Comparison of ENCODE assay signal across 14 cellular contexts in the genomic region with DNA sequence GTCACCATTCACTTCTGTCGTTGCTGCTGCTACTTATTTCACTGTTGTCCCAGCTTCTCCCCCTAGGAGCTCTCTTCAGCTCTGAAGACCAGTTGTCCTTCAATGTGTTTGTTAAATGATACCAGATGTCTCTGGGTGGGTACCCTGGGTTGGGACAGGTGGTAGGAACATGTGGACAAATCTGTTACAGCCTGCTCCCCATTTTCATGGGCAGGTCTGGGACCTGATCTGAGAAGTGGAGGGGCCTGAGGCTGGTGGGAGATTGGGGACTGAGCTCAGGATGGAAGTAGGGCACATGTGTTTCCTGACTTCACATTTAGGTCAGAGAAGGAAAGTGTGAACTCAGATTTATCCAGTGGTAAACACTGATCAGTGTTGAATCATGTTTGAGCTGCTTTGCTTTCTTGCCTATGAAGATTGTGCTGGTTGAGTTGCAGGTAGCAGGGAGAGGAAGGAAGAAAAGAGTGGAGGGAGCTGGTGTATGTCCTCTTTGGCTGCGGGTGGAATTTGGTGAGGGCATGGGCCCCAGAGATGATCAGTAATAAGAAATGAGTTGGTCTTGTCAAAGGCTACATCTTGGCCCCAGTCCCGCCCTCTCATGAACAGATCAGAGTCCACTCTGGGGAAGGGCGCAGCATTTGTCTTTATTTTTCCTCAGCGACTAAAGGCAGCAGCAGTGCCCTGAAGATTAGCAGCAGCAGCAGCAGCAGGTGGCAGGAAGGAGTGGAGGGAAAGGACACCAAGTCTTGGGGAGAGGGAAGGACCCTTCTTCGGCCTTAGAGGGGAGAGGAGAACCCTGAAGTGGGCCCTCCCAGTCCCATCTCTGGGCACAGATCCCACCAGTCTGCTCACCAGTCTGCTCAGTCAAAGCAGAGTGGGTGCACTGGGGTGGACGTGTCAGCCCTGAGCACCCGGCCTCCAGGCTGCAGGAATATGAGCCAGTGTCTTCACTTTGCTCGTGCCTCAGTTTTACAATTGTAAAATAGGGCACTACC. TPM values are rescaled to one million over a fixed set of nuclear protein-coding genes. Genes with fewer than 3 reads are reported as not detected.
A peak's percentile ranks its signal among the peaks of the same experiment; 100 is the strongest.
DNase-seq lines count a peak whose midpoint lies in the region; ATAC-seq and FAIRE-seq lines count a peak whose summit lies in the region.
"Had no signal": no experiment of that assay in that cellular context is flagged by ENCODE, and none has a peak within 500 bp of the region (broad histone marks: within the 10 kb centered on the region; RNA-seq: fewer than 3 reads in every experiment).

No MANE protein-coding gene starts in this region.

- ATAC-seq in activated T-helper 17 cell treated with anti-CD3 and anti-CD28 coated beads, Interleukin-2, amount 50 U/mL, for 72 hours (replicated peaks) = no peak
- ATAC-seq in left lobe of liver (peak; percentile 52), GM21528 (IDR thresholded peaks at IDR 0.05; ENCODE audit: low FRiP score, unreplicated experiment) (no peak)
- no peak for ATAC-seq in stimulated activated naive B cell treated with anti-CD40 and anti-IgM and Interleukin-4, amounts not matched to agents 10 μg/mL and 1 μg/mL and 100 μg/mL, for 72 hours (replicated peaks)

- no peak for FAIRE-seq in small intestine (lab: Jason Lieb, UNC)

- no peak overlapping the region for H3K4me3 Mint-ChIP-seq in activated T-helper 17 cell treated with anti-CD3 and anti-CD28 coated beads, Interleukin-2, amount 50 U/mL, for 72 hours
- H3K4me3 Mint-ChIP-seq in stimulated activated naive B cell treated with anti-CD40 and anti-IgM and Interleukin-4, amounts not matched to agents 10 μg/mL and 1 μg/mL and 100 μg/mL, for 72 hours = no peak overlapping the region
- H3K4me3 Mint-ChIP-seq: activated T-cell treated with anti-CD3 and anti-CD28 coated beads, Interleukin-2, amount 50 U/mL, for 24 hours had no signal

- H3K9me3 ChIP-seq in small intestine (ENCODE audit: control insufficient read depth, low read depth) = no peaks in the 10 kb centered on the region
- H3K9me3 ChIP-seq: testis had no signal

- peaks cover 0 to 10% of the 10 kb centered on the region in 2 donors for H3K4me1 ChIP-seq in small intestine (ENCODE audit: control insufficient read depth in 2 of 2, insufficient read depth in 1 of 2, low read depth in 1 of 2, low read length in 1 of 2)
- H3K4me1 ChIP-seq: testis had no signal

- DNase-seq in NCI-H2171 treated with DMSO at 0.1 percent for 48 hours (lab: John Stamatoyannopoulos, UW) (peak; percentile 54), NCI-H2171 (lab: John Stamatoyannopoulos, UW) (no peak), left lobe of liver (ENCODE audit: low spot score) (peak; percentile 47), small intestine (peak; percentile 92), ureter (ENCODE audit: low spot score) (no peak)
- no peak for DNase-seq in stimulated activated naive B cell treated with anti-CD40 and anti-IgM and Interleukin-4, amounts not matched to agents 10 μg/mL and 1 μg/mL and 100 μg/mL, for 72 hours
- DNase-seq: 8988T; activated CD4-positive, alpha-beta T cell treated with anti-CD3 and anti-CD28 coated beads for 1 hour; activated T-cell treated with anti-CD3 and anti-CD28 coated beads, Interleukin-2, amount 50 U/mL, for 24 hours; occipital lobe; T-helper 1 cell; testis had no signal

- no peaks in the 10 kb centered on the region for H3K27me3 ChIP-seq in small intestine (ENCODE audit: control insufficient read depth in 2 of 2, insufficient read depth in 2 of 2, low read length in 2 of 2)
- H3K27me3 ChIP-seq: testis had no signal

- peak overlapping the region; percentile 73 to 75 for H3K27ac ChIP-seq in small intestine (ENCODE audit: low read depth in 1 of 2, low read length in 1 of 2)
- H3K27ac ChIP-seq: testis had no signal

- WGBS in small intestine, 3 donors = 30 to 67% (median 55%) methylated on average over 9 of the region's 9 CpGs

- peak overlapping the region; percentile 6 for H3K27ac Mint-ChIP-seq in activated T-helper 17 cell treated with anti-CD3 and anti-CD28 coated beads, Interleukin-2, amount 50 U/mL, for 72 hours
- no peak overlapping the region for H3K27ac Mint-ChIP-seq in stimulated activated naive B cell treated with anti-CD40 and anti-IgM and Interleukin-4, amounts not matched to agents 10 μg/mL and 1 μg/mL and 100 μg/mL, for 72 hours
- H3K27ac Mint-ChIP-seq: activated T-cell treated with anti-CD3 and anti-CD28 coated beads, Interleukin-2, amount 50 U/mL, for 24 hours had no signal

- H3K9me3 Mint-ChIP-seq in activated T-helper 17 cell treated with anti-CD3 and anti-CD28 coated beads, Interleukin-2, amount 50 U/mL, for 72 hours = no peaks in the 10 kb centered on the region
- no peaks in the 10 kb centered on the region for H3K9me3 Mint-ChIP-seq in stimulated activated naive B cell treated with anti-CD40 and anti-IgM and Interleukin-4, amounts not matched to agents 10 μg/mL and 1 μg/mL and 100 μg/mL, for 72 hours
- H3K9me3 Mint-ChIP-seq: activated T-cell treated with anti-CD3 and anti-CD28 coated beads, Interleukin-2, amount 50 U/mL, for 24 hours had no signal

- no peak overlapping the region for H3K4me3 ChIP-seq in small intestine (ENCODE audit: low read depth in 1 of 2, low read length in 2 of 2)
- H3K4me3 ChIP-seq: testis had no signal

- no peaks in the 10 kb centered on the region for H3K4me1 Mint-ChIP-seq in activated T-helper 17 cell treated with anti-CD3 and anti-CD28 coated beads, Interleukin-2, amount 50 U/mL, for 72 hours
- peaks cover 2% of the 10 kb centered on the region in 2 donors for H3K4me1 Mint-ChIP-seq in stimulated activated naive B cell treated with anti-CD40 and anti-IgM and Interleukin-4, amounts not matched to agents 10 μg/mL and 1 μg/mL and 100 μg/mL, for 72 hours

- H3K27me3 Mint-ChIP-seq in activated T-helper 17 cell treated with anti-CD3 and anti-CD28 coated beads, Interleukin-2, amount 50 U/mL, for 72 hours = peaks cover 3% of the 10 kb centered on the region
- peaks cover 13 to 42% of the 10 kb centered on the region in 2 donors for H3K27me3 Mint-ChIP-seq in stimulated activated naive B cell treated with anti-CD40 and anti-IgM and Interleukin-4, amounts not matched to agents 10 μg/mL and 1 μg/mL and 100 μg/mL, for 72 hours

- no peaks in the 10 kb centered on the region for H3K36me3 Mint-ChIP-seq in activated T-helper 17 cell treated with anti-CD3 and anti-CD28 coated beads, Interleukin-2, amount 50 U/mL, for 72 hours (ENCODE audit: low read depth)
- H3K36me3 Mint-ChIP-seq in stimulated activated naive B cell treated with anti-CD40 and anti-IgM and Interleukin-4, amounts not matched to agents 10 μg/mL and 1 μg/mL and 100 μg/mL, for 72 hours = peaks cover 0 to 11% of the 10 kb centered on the region in 2 donors

- H3K36me3 ChIP-seq in small intestine (ENCODE audit: control insufficient read depth in 2 of 2, insufficient read depth in 2 of 2, low read length in 2 of 2) = no peaks in the 10 kb centered on the region

RNA-seq across cellular contexts. Expression of a gene that starts 6.1 kb away (rescaled TPM):
- 100 to 1,000 TPM; 105 to 215 TPM for total RNA-seq in activated T-helper 17 cell treated with anti-CD3 and anti-CD28 coated beads, Interleukin-2, amount 50 U/mL, for 72 hours
- total RNA-seq in left lobe of liver = 33.8 TPM
- 10 to 100 TPM; 19.9 to 42.1 (median 25.4) TPM for polyA plus RNA-seq in small intestine
- total RNA-seq in ureter = 140 TPM

RNA-seq across cellular contexts. Expression of a gene that starts 10.0 kb away (rescaled TPM):
- total RNA-seq in activated T-helper 17 cell treated with anti-CD3 and anti-CD28 coated beads, Interleukin-2, amount 50 U/mL, for 72 hours = not detected
- 0.23 TPM for total RNA-seq in left lobe of liver
- polyA plus RNA-seq in small intestine = 1 to 10 TPM in 1 of 3 donors, under 1 TPM in 1, not detected in 1; 0.45 to 1.3 TPM
- total RNA-seq in ureter = 0.81 TPM

RNA-seq across cellular contexts. Expression of a gene that starts 42.3 kb away (rescaled TPM):
- total RNA-seq in activated T-helper 17 cell treated with anti-CD3 and anti-CD28 coated beads, Interleukin-2, amount 50 U/mL, for 72 hours = 10 to 100 TPM; 37.7 to 51.5 TPM
- total RNA-seq in left lobe of liver (0.25 TPM), ureter (0.39 TPM)
- polyA plus RNA-seq in small intestine = 1 to 10 TPM in 1 of 3 donors, under 1 TPM in 2; 0.27 to 9.5 (median 0.45) TPM

RNA-seq across cellular contexts. Expression of a gene that starts 57.6 kb away (rescaled TPM):
- not detected for total RNA-seq in activated T-helper 17 cell treated with anti-CD3 and anti-CD28 coated beads, Interleukin-2, amount 50 U/mL, for 72 hours
- total RNA-seq in left lobe of liver (not detected), ureter (3.2 TPM)
- polyA plus RNA-seq in small intestine = 1 to 10 TPM in 2 of 3 donors, not detected in 1; 1.5 to 6.5 TPM

Comparison
In these comparisons a context has a peak if more than half of its experiments do, and no peak if none do; other contexts are left out.
1. DNase-seq: peak in NCI-H2171 treated with DMSO at 0.1 percent for 48 hours (single experiment), left lobe of liver (single experiment) and small intestine (single experiment); none in NCI-H2171 (single experiment), ureter (single experiment) and stimulated activated naive B cell treated with anti-CD40 and anti-IgM and Interleukin-4, amounts not matched to agents 10 μg/mL and 1 μg/mL and 100 μg/mL, for 72 hours (single experiment).
2. RNA of a gene that starts 42.3 kb away (total RNA-seq): 37.7 to 51.5 TPM in activated T-helper 17 cell treated with anti-CD3 and anti-CD28 coated beads, Interleukin-2, amount 50 U/mL, for 72 hours; 0.39 TPM in ureter (single experiment) and 0.25 TPM in left lobe of liver (single experiment); every median in the first group is over 10 times any median in the second.